9 cellular contexts compared by ENCODE assay signal in the genomic region with DNA sequence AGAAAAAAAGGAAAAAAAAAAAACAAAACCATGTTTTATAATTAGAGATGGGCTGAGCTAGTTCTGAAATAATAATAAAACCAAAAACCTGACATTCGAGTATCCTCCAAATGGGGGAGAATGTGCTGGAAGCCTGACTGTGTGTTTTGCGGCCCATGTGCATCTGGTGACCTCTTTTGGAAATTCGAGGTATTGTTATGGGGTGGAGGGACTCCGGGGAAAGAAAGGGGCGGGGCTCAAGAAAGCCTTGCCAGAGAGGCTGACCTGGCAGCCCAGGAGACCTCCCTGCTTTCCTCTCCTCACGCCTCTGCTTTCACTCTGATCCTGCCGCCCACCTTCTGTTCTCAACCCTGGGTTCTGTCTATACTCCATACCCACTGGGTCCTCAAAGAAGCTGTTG.
DNase-seq lines count a peak whose midpoint lies in the region; ATAC-seq and TF ChIP-seq lines count a peak whose summit lies in the region.
"Had no signal": no experiment of that assay in that cellular context is flagged by ENCODE, and none has a peak within 500 bp of the region (broad histone marks: within the 10 kb centered on the region; RNA-seq: fewer than 3 reads in every experiment).

No MANE protein-coding gene starts in this region.

- H3K36me3 Mint-ChIP-seq in activated CD4-positive, alpha-beta T cell treated with anti-CD3 and anti-CD28 coated beads, Interleukin-2, amount 10 ng/mL, durations not matched to agents 7 days and 5 days (ENCODE audit: low read depth): no peaks in the 10 kb centered on the region
- H3K36me3 Mint-ChIP-seq in activated CD4-positive, alpha-beta memory T cell treated with anti-CD3 and anti-CD28 coated beads for 36 hours: no peaks in the 10 kb centered on the region
- H3K36me3 Mint-ChIP-seq: T-cell had no signal

- H3K36me3 ChIP-seq in sigmoid colon: no peaks in the 10 kb centered on the region

- no peak overlapping the region for H3K27ac ChIP-seq in sigmoid colon

- no peak for ATAC-seq in GM18858 (IDR thresholded peaks at IDR 0.05; ENCODE audit: unreplicated experiment)
- ATAC-seq: T-cell had no signal

- H3K4me3 Mint-ChIP-seq in activated CD4-positive, alpha-beta T cell treated with anti-CD3 and anti-CD28 coated beads, Interleukin-2, amount 10 ng/mL, durations not matched to agents 7 days and 5 days: no peak overlapping the region
- no peak overlapping the region for H3K4me3 Mint-ChIP-seq in activated CD4-positive, alpha-beta memory T cell treated with anti-CD3 and anti-CD28 coated beads for 36 hours
- H3K4me3 Mint-ChIP-seq: T-cell had no signal

- 62 to 70% methylated on average over 7 of the region's 7 CpGs for WGBS in sigmoid colon, 2 donors

- CTCF ChIA-PET in activated CD4-positive, alpha-beta T cell treated with anti-CD3 and anti-CD28 coated beads, Interleukin-2, amount 10 ng/mL, durations not matched to agents 7 days and 5 days (lab: Charles Lee): interaction anchor here (0.9 kb wide), 1 partner anchor 17 kb away, joined by 3 read pairs; no protein-coding TSS in a partner anchor
- CTCF ChIA-PET in activated CD4-positive, alpha-beta memory T cell treated with anti-CD3 and anti-CD28 coated beads for 36 hours (lab: Charles Lee): no interaction called here

- H3K27me3 Mint-ChIP-seq in activated CD4-positive, alpha-beta T cell treated with anti-CD3 and anti-CD28 coated beads, Interleukin-2, amount 10 ng/mL, durations not matched to agents 7 days and 5 days: peaks cover 9% of the 10 kb centered on the region
- peaks cover 2% of the 10 kb centered on the region for H3K27me3 Mint-ChIP-seq in activated CD4-positive, alpha-beta memory T cell treated with anti-CD3 and anti-CD28 coated beads for 36 hours

- TF ChIP-seq CTCF in sigmoid colon (IDR thresholded peaks at IDR 0.05): no peak

- TF ChIP-seq POLR2A in sigmoid colon (IDR thresholded peaks at IDR 0.05): no peak

- H3K27ac Mint-ChIP-seq in activated CD4-positive, alpha-beta T cell treated with anti-CD3 and anti-CD28 coated beads, Interleukin-2, amount 10 ng/mL, durations not matched to agents 7 days and 5 days: no peak overlapping the region
- no peak overlapping the region for H3K27ac Mint-ChIP-seq in activated CD4-positive, alpha-beta memory T cell treated with anti-CD3 and anti-CD28 coated beads for 36 hours
- H3K27ac Mint-ChIP-seq: T-cell had no signal

- H3K4me3 ChIP-seq in sigmoid colon: no peak overlapping the region

- intact Hi-C loops in activated CD4-positive, alpha-beta memory T cell treated with anti-CD3 and anti-CD28 coated beads for 36 hours (cut with micrococcal nuclease): no loop called here
- intact Hi-C loops in sigmoid colon (cut with DNase I): no loop called here

- no peak for TF ChIP-seq EP300 in Ishikawa (IDR thresholded peaks at IDR 0.05; ENCODE audit: borderline replicate concordance)
- no peak for TF ChIP-seq EP300 in sigmoid colon (IDR thresholded peaks at IDR 0.05)

- peak; percentile 13 for DNase-seq in activated CD4-positive, alpha-beta T cell treated with anti-CD3 and anti-CD28 coated beads, Interleukin-2, amount 10 ng/mL, durations not matched to agents 7 days and 5 days
- no peak for DNase-seq in activated CD4-positive, alpha-beta T cell treated with anti-CD3 and anti-CD28 coated beads, Interleukin-2, amount 50 U/mL, for 4 hours
- DNase-seq in activated CD4-positive, alpha-beta memory T cell treated with anti-CD3 and anti-CD28 coated beads for 36 hours: peak; percentile 43
- DNase-seq in sigmoid colon: peak; percentile 47
- DNase-seq in GM03348 (ENCODE audit: low spot score): no peak
- no peak for DNase-seq in activated effector memory CD4-positive, alpha-beta T cell treated with anti-CD3 and anti-CD28 coated beads, Interleukin-2, amount 50 U/mL, for 16 hours
- DNase-seq: T-cell had no signal

- peaks cover 0 to 7% (median 0%) of the 10 kb centered on the region in 4 donors for H3K4me1 ChIP-seq in sigmoid colon

- POLR2A ChIA-PET in activated CD4-positive, alpha-beta T cell treated with anti-CD3 and anti-CD28 coated beads, Interleukin-2, amount 10 ng/mL, durations not matched to agents 7 days and 5 days (lab: Charles Lee): no interaction called here
- POLR2A ChIA-PET in activated CD4-positive, alpha-beta memory T cell treated with anti-CD3 and anti-CD28 coated beads for 36 hours (lab: Charles Lee): no interaction called here

- H3K27me3 ChIP-seq in sigmoid colon: no peaks in the 10 kb centered on the region

- no peaks in the 10 kb centered on the region for H3K4me1 Mint-ChIP-seq in activated CD4-positive, alpha-beta T cell treated with anti-CD3 and anti-CD28 coated beads, Interleukin-2, amount 10 ng/mL, durations not matched to agents 7 days and 5 days
- no peaks in the 10 kb centered on the region for H3K4me1 Mint-ChIP-seq in activated CD4-positive, alpha-beta memory T cell treated with anti-CD3 and anti-CD28 coated beads for 36 hours (ENCODE audit: low read depth)

- no peaks in the 10 kb centered on the region for H3K9me3 ChIP-seq in sigmoid colon

- H3K9me3 Mint-ChIP-seq in activated CD4-positive, alpha-beta T cell treated with anti-CD3 and anti-CD28 coated beads, Interleukin-2, amount 10 ng/mL, durations not matched to agents 7 days and 5 days: no peaks in the 10 kb centered on the region
- H3K9me3 Mint-ChIP-seq in activated CD4-positive, alpha-beta memory T cell treated with anti-CD3 and anti-CD28 coated beads for 36 hours: no peaks in the 10 kb centered on the region
- H3K9me3 Mint-ChIP-seq: T-cell had no signal

- TF ChIP-seq RAD21 in Ishikawa (IDR thresholded peaks at IDR 0.05; ENCODE audit: low read depth): peak; percentile 59

TF ChIP-seq in Ishikawa, 13 proteins besides CTCF, POLR2A, EP300 and RAD21:
- no peak for TF ChIP-seq TEAD4 (IDR thresholded peaks at IDR 0.05)
- TF ChIP-seq REST (IDR thresholded peaks at IDR 0.05; ENCODE audit: low read depth): no peak
- TF ChIP-seq CEBPB (IDR thresholded peaks at IDR 0.05): no peak
- TF ChIP-seq TAF1 (IDR thresholded peaks at IDR 0.05; ENCODE audit: low read depth): no peak
- TF ChIP-seq ZBTB7A (IDR thresholded peaks at IDR 0.05; ENCODE audit: low read depth): no peak
- no peak for TF ChIP-seq NFIC (IDR thresholded peaks at IDR 0.05)
- TF ChIP-seq, protein P1, sequence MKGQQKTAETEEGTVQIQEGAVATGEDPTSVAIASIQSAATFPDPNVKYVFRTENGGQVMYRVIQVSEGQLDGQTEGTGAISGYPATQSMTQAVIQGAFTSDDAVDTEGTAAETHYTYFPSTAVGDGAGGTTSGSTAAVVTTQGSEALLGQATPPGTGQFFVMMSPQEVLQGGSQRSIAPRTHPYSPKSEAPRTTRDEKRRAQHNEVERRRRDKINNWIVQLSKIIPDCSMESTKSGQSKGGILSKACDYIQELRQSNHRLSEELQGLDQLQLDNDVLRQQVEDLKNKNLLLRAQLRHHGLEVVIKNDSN (IDR thresholded peaks at IDR 0.05): no peak
- no peak for TF ChIP-seq EGR1 (IDR thresholded peaks at IDR 0.05)
- TF ChIP-seq, protein P2, sequence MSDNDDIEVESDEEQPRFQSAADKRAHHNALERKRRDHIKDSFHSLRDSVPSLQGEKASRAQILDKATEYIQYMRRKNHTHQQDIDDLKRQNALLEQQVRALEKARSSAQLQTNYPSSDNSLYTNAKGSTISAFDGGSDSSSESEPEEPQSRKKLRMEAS (IDR thresholded peaks at IDR 0.05): no peak
- TF ChIP-seq FOXM1 (IDR thresholded peaks at IDR 0.05; ENCODE audit: borderline replicate concordance, low read depth): no peak
- no peak for TF ChIP-seq YY1 (IDR thresholded peaks at IDR 0.05; ENCODE audit: low read depth)
- TF ChIP-seq CREB1 (IDR thresholded peaks at IDR 0.05; ENCODE audit: low read depth): no peak
- TF ChIP-seq TCF12 (IDR thresholded peaks at IDR 0.05; ENCODE audit: low read depth): no peak

Comparison
In these comparisons a context has a peak if more than half of its experiments do, and no peak if none do; other contexts are left out.
1. DNase-seq: peak in activated CD4-positive, alpha-beta T cell treated with anti-CD3 and anti-CD28 coated beads, Interleukin-2, amount 10 ng/mL, durations not matched to agents 7 days and 5 days (single experiment), activated CD4-positive, alpha-beta memory T cell treated with anti-CD3 and anti-CD28 coated beads for 36 hours (single experiment) and sigmoid colon (single experiment); none in activated CD4-positive, alpha-beta T cell treated with anti-CD3 and anti-CD28 coated beads, Interleukin-2, amount 50 U/mL, for 4 hours (0 of 2), GM03348 (single experiment) and activated effector memory CD4-positive, alpha-beta T cell treated with anti-CD3 and anti-CD28 coated beads, Interleukin-2, amount 50 U/mL, for 16 hours (single experiment).